ENCODE assay signal across 10 cellular contexts in genomic region chr17:28282596-28282995, GRCh38. TPM values are rescaled to one million over a fixed set of nuclear protein-coding genes. Genes with fewer than 3 reads are reported as not detected.
DNase-seq lines count a peak whose midpoint lies in the region; ATAC-seq and TF ChIP-seq lines count a peak whose summit lies in the region.
"Had no signal": no experiment of that assay in that cellular context is flagged by ENCODE, and none has a peak within 500 bp of the region (broad histone marks: within the 10 kb centered on the region; RNA-seq: fewer than 3 reads in every experiment).

No MANE protein-coding gene starts in this region.

- no peak for TF ChIP-seq CTCF in HCT116 (IDR thresholded peaks at IDR 0.05 in 2 of 3, conservative IDR thresholded peaks at IDR 0.05 in 1 of 3; ENCODE audit: borderline replicate concordance in 1 of 3, insufficient read depth in 1 of 3, low read depth in 2 of 3, low read length in 2 of 3)

- CTCF ChIA-PET in HCT116 (lab: Charles Lee) (no interaction called here), T-cell (lab: Charles Lee) (no interaction called here)

- RAD21 ChIA-PET in HCT116 (lab: Charles Lee; ENCODE audit: low non-redundant PET in 1 of 2, low total read pairs in 2 of 2, uncharacterized antibody in 2 of 2, unreplicated experiment in 2 of 2), result no interaction called here

- H3K79me2 ChIP-seq in HCT116 (ENCODE audit: insufficient read depth, low read length), result no peaks in the 10 kb centered on the region

- no peak overlapping the region for H3K4me3 Mint-ChIP-seq in T-cell
- H3K4me3 Mint-ChIP-seq: CD4-positive, CD25-positive, alpha-beta regulatory T cell had no signal

- peaks cover 11% of the 10 kb centered on the region in 3 donors for H3K4me1 Mint-ChIP-seq in T-cell

- H3K27ac Mint-ChIP-seq in T-cell, result no peak overlapping the region

- no TSS peak for BruUV-seq in HCT116 (replicated peaks; lab: Mats Ljungman, UMichigan)

- no peak for TF ChIP-seq POLR2A in HCT116 (IDR thresholded peaks at IDR 0.05; ENCODE audit: borderline replicate concordance, extremely low read depth, insufficient read depth, insufficient read length)

- no peaks in the 10 kb centered on the region for H3K9me2 ChIP-seq in HCT116 (ENCODE audit: insufficient read depth)

- DNase-seq in A172 (ENCODE audit: low spot score) (peak; percentile 65), HCT116 (ENCODE audit: low read depth, low spot score) (peak; percentile 21), SJSA1 (ENCODE audit: low read depth in 1 of 2, low spot score in 2 of 2) (peak; percentile 45 to 52), fibroblast of the conjunctiva (ENCODE audit: low read depth) (peak; percentile 55), NK-92 (lab: John Stamatoyannopoulos, UW; ENCODE audit: unreplicated experiment) (no peak), T-cell (no peak)
- DNase-seq in stimulated activated naive CD4-positive, alpha-beta T cell treated with Interleukin-2 at 50 U/mL for 16 hours (lab: John Stamatoyannopoulos, UW), result no peak
- DNase-seq: activated gamma-delta T cell; CD4-positive, CD25-positive, alpha-beta regulatory T cell had no signal

- peak; percentile 85 for ATAC-seq in HCT116
- ATAC-seq in T-cell (replicated peaks in 1 of 4), result no peak
- no peak for ATAC-seq in HG03565 (IDR thresholded peaks at IDR 0.05; ENCODE audit: unreplicated experiment)

- H3K4me1 ChIP-seq in HCT116 (ENCODE audit: control insufficient read depth in 1 of 2, insufficient read depth in 2 of 2, low read length in 2 of 2), result peaks cover 26 to 43% of the 10 kb centered on the region in 2 experiments
- H3K4me1 ChIP-seq in SJSA1 (replicated peaks), result peaks cover 30% of the 10 kb centered on the region

- no peaks in the 10 kb centered on the region for H4K20me1 ChIP-seq in HCT116 (ENCODE audit: insufficient read depth)

- H3K9me3 ChIP-seq in HCT116 (ENCODE audit: control insufficient read depth in 1 of 2, insufficient read depth in 1 of 2, low read depth in 1 of 2, low read length in 2 of 2) (no peaks in the 10 kb centered on the region), SJSA1 (replicated peaks) (no peaks in the 10 kb centered on the region)

- intact Hi-C loops in HCT116 (cut with micrococcal nuclease), result no loop called here

- peak overlapping the region; percentile 98 for H2AFZ ChIP-seq in HCT116 (ENCODE audit: low read depth, low read length, poor library complexity, severe bottlenecking)

- no peaks in the 10 kb centered on the region for H3K9me3 Mint-ChIP-seq in T-cell

- H3K27me3 Mint-ChIP-seq in T-cell, result peaks cover 0 to 12% of the 10 kb centered on the region in 2 donors

- no peak for TF ChIP-seq RAD21 in HCT116 (IDR thresholded peaks at IDR 0.05; ENCODE audit: low read depth)

- H3K4me3 ChIP-seq in HCT116 (replicated peaks in 1 of 2; ENCODE audit: low read depth in 1 of 2, low read length in 2 of 2) (no peak overlapping the region; a peak in 1 of 4 replicates), SJSA1 (no peak overlapping the region)

- H3K36me3 Mint-ChIP-seq in T-cell, result no peaks in the 10 kb centered on the region
- H3K36me3 Mint-ChIP-seq: CD4-positive, CD25-positive, alpha-beta regulatory T cell had no signal

- POLR2A ChIA-PET in HCT116 (lab: Charles Lee), result interaction anchor here (1.6 kb wide), 1 partner anchor 13 kb away, joined by 3 read pairs; no protein-coding TSS in a partner anchor
- POLR2A ChIA-PET in T-cell (lab: Charles Lee), result no interaction called here

- H3K4me2 ChIP-seq in HCT116 (ENCODE audit: low read length), result peak overlapping the region; percentile 69

- H3K36me3 ChIP-seq in HCT116 (ENCODE audit: control insufficient read depth in 1 of 2, insufficient read depth in 2 of 2, low read length in 2 of 2) (no peaks in the 10 kb centered on the region), SJSA1 (no peaks in the 10 kb centered on the region)

- peak overlapping the region; percentile 64; the same call in 1 of the 2 replicates for H3K27ac ChIP-seq in HCT116 (ENCODE audit: low read depth, low read length)
- H3K27ac ChIP-seq in SJSA1, result peak overlapping the region; percentile 5

- peak overlapping the region; percentile 34; the same call in 1 of the 2 replicates for H3K9ac ChIP-seq in HCT116 (ENCODE audit: low read length)

- H3K27me3 ChIP-seq in HCT116 (ENCODE audit: insufficient read depth, low read length) (no peaks in the 10 kb centered on the region), SJSA1 (replicated peaks) (no peaks in the 10 kb centered on the region)

TF ChIP-seq in HCT116, 20 proteins besides CTCF, POLR2A, EP300 and RAD21 (continues in another document):
- TF ChIP-seq EZH2 (IDR thresholded peaks at IDR 0.05) (no peak), POLR2AphosphoS5 (IDR thresholded peaks at IDR 0.05; ENCODE audit: low read depth, low read length) (no peak), MAX (IDR thresholded peaks at IDR 0.05) (peak; percentile 52; the same call in 1 of the 2 replicates), FOSL1 (IDR thresholded peaks at IDR 0.05; ENCODE audit: low read depth) (peak; percentile 47), CBX3 (IDR thresholded peaks at IDR 0.05; ENCODE audit: low read depth) (peak; percentile 45; the same call in 1 of the 2 replicates), ZNF274 (IDR thresholded peaks at IDR 0.05; ENCODE audit: low read depth, low read length) (no peak), SP1 (IDR thresholded peaks at IDR 0.05; ENCODE audit: low read depth) (peak; percentile 58; the same call in 1 of the 2 replicates), SRF (IDR thresholded peaks at IDR 0.05; ENCODE audit: low read depth) (no peak), ELF1 (IDR thresholded peaks at IDR 0.05; ENCODE audit: borderline replicate concordance, low read depth) (no peak), TCF7L2 (IDR thresholded peaks at IDR 0.05; ENCODE audit: borderline replicate concordance, extremely low read depth, insufficient read depth, insufficient read length) (no peak), ZFX (IDR thresholded peaks at IDR 0.05) (no peak), EZH2phosphoT487 (IDR thresholded peaks at IDR 0.05; ENCODE audit: borderline replicate concordance) (no peak), JUND (IDR thresholded peaks at IDR 0.05) (peak; percentile 46; the same call in 1 of the 2 replicates), ZBTB33 (IDR thresholded peaks at IDR 0.05; ENCODE audit: extremely low read depth, insufficient replicate concordance, low read length) (no peak), EGR1 (IDR thresholded peaks at IDR 0.05; ENCODE audit: low read depth) (peak; percentile 49; the same call in 1 of the 2 replicates), REST (IDR thresholded peaks at IDR 0.05; ENCODE audit: low read depth) (no peak)

RNA-seq across cellular contexts. Expression of gene TMEM97, which starts 36.4 kb away (rescaled TPM):
- total RNA-seq in A172 (2014; rRNA removed; shearing (Covaris generic)), result 32.7 and 43.9 TPM in 2 replicates
- total RNA-seq in HCT116 (2021; ENCODE audit: unreplicated experiment) (55.6 TPM), T-cell (1 to 10 TPM; 3.4 to 7.2 (median 5.1) TPM)
- polyA plus RNA-seq in HCT116 (2012), result 19.4 and 26.7 TPM in 2 replicates
- 51.0 and 61.5 TPM in 2 replicates for total RNA-seq in SJSA1 (2014; rRNA removed; shearing (Covaris generic))

RNA-seq across cellular contexts. Expression of gene IFT20, which starts 52.7 kb away (rescaled TPM):
- 38.9 and 45.5 TPM in 2 replicates for total RNA-seq in A172 (2014; rRNA removed; shearing (Covaris generic))
- total RNA-seq in HCT116 (2021; ENCODE audit: unreplicated experiment) (21.7 TPM), T-cell (10 to 100 TPM; 29.3 to 55.4 (median 33.8) TPM)
- polyA plus RNA-seq in HCT116 (2012), result 17.0 and 20.2 TPM in 2 replicates
- 40.2 and 52.1 TPM in 2 replicates for total RNA-seq in SJSA1 (2014; rRNA removed; shearing (Covaris generic))

RNA-seq across cellular contexts. Expression of gene TNFAIP1, which starts 53.0 kb away (rescaled TPM):
- total RNA-seq in A172 (2014; rRNA removed; shearing (Covaris generic)), result 36.2 and 44.7 TPM in 2 replicates
- total RNA-seq in HCT116 (2021; ENCODE audit: unreplicated experiment) (33.4 TPM), T-cell (10 to 100 TPM; 12.1 to 28.9 (median 23.3) TPM)
- polyA plus RNA-seq in HCT116 (2012), result 22.7 and 29.0 TPM in 2 replicates
- total RNA-seq in SJSA1 (2014; rRNA removed; shearing (Covaris generic)), result 30.0 and 30.1 TPM in 2 replicates

Comparison
In these comparisons a context has a peak if more than half of its experiments do, and no peak if none do; other contexts are left out.
1. DNase-seq: peak in A172 (single experiment), HCT116 (single experiment), SJSA1 (2 of 2) and fibroblast of the conjunctiva (single experiment); none in NK-92 (single experiment), T-cell (0 of 34) and stimulated activated naive CD4-positive, alpha-beta T cell treated with Interleukin-2 at 50 U/mL for 16 hours (single experiment).